8 cellular contexts compared by ENCODE assay signal in the genomic region with DNA sequence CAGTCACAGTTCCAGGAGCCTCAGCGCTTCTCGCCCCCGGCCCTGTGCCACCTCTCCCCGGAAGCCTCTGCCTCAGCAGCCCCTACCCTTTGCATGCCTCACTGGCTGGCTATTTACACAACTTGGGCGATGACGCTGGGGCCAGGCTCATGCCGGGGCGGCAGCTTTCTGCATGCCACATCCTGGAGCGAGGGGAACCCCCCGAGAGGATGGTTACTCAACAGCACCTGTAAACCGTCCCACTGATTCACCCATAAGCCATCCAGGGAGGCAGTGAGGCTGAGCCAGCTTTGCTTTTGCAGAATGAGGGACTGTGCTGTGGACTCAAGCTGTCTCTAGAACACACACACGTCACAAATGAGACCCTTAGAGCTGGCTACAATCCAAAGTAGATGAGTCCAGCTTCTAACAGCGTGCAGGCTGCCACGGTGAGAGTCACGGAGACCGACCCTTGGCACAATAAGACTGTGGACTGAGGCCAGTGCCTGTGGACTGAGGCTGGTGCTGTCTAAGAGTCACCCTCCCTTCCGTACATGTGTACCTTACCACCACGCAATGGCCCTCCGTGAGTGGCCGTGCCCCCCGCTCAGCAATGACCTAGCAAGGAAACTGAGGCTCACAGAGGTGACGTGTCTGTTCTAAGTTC. TPM values are rescaled to one million over a fixed set of nuclear protein-coding genes. Genes with fewer than 3 reads are reported as not detected.
DNase-seq lines count a peak whose midpoint lies in the region; ATAC-seq and TF ChIP-seq lines count a peak whose summit lies in the region.

No MANE protein-coding gene starts in this region.

- TF ChIP-seq CTCF in fibroblast of the aortic adventitia (IDR thresholded peaks at IDR 0.05; ENCODE audit: insufficient read depth, low read length) = no peak

- no peak overlapping the region for H3K4me3 ChIP-seq in fibroblast of the aortic adventitia (ENCODE audit: low read depth, low read length)

- DNase-seq in EL = peak; percentile 93
- peak; percentile 22 for DNase-seq in NCI-H1092 (lab: John Stamatoyannopoulos, UW)
- DNase-seq in activated CD8-positive, alpha-beta memory T cell treated with anti-CD3 and anti-CD28 coated beads, Interleukin-2, amount 50 U/mL, for 1 hour (ENCODE audit: extremely low read depth) = peak; percentile 56
- peak; percentile 33 for DNase-seq in fibroblast of the aortic adventitia (ENCODE audit: low read depth)
- DNase-seq in stimulated activated CD8-positive, alpha-beta memory T cell treated with anti-CD3 and anti-CD28 coated beads, Interleukin-12 subunit alpha, Interleukin-12 subunit beta, amount 100 ng/mL, for 1 hour (ENCODE audit: low read depth) = peak; percentile 66
- no peak for DNase-seq in NCI-H1105 (lab: John Stamatoyannopoulos, UW)
- DNase-seq in NCI-H524 (lab: John Stamatoyannopoulos, UW) = no peak

- peak; percentile 96 for ATAC-seq in GM21825 (IDR thresholded peaks at IDR 0.05; ENCODE audit: unreplicated experiment)

RNA-seq across cellular contexts. Expression of a gene that starts 45.6 kb away (rescaled TPM):
- 41.4 and 129 TPM in 2 replicates for total RNA-seq in fibroblast of the aortic adventitia (ENCODE audit: low replicate concordance)

Comparison
In these comparisons a context has a peak if more than half of its experiments do, and no peak if none do; other contexts are left out.
1. DNase-seq: peak in EL (single experiment), NCI-H1092 (single experiment), activated CD8-positive, alpha-beta memory T cell treated with anti-CD3 and anti-CD28 coated beads, Interleukin-2, amount 50 U/mL, for 1 hour (single experiment), fibroblast of the aortic adventitia (single experiment) and stimulated activated CD8-positive, alpha-beta memory T cell treated with anti-CD3 and anti-CD28 coated beads, Interleukin-12 subunit alpha, Interleukin-12 subunit beta, amount 100 ng/mL, for 1 hour (single experiment); none in NCI-H1105 (single experiment) and NCI-H524 (0 of 2).